Comparison of ENCODE assay signal across 17 cellular contexts in the genomic region with DNA sequence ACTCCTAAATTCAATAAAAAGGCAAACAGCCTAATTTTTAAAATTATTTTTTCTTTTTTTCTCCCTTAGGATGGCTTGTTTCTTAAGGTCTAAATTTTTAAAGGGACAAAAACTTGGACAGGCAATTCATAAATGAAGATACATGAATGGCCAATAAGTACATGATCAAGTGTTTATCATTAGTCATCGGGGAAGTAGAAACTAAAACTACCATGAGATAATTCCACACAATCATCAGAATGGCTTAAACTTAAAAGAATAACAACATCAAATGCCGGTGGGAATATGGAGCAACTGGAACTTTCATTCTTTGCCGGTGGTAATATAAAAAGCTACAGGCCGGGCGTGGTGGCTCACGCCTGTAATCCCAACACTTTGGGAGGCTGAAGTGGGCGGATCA.
"Had no signal": no experiment of that assay in that cellular context is flagged by ENCODE, and none has a peak within 500 bp of the region (broad histone marks: within the 10 kb centered on the region; RNA-seq: fewer than 3 reads in every experiment).

No MANE protein-coding gene starts in this region.

- H3K4me3 Mint-ChIP-seq: naive thymus-derived CD4-positive, alpha-beta T cell; nephron progenitor cell; stimulated activated naive B cell treated with anti-CD40 and anti-IgM and Interleukin-4, amounts not matched to agents 10 μg/mL and 1 μg/mL and 100 μg/mL, for 72 hours had no signal

- H3K4me2 ChIP-seq: hepatocyte had no signal

- H3K4me1 Mint-ChIP-seq: naive thymus-derived CD4-positive, alpha-beta T cell had no signal

- DNase-seq: effector memory CD4-positive, alpha-beta T cell; foreskin fibroblast; head of caudate nucleus; kidney glomerular epithelial cell; mammary epithelial cell; naive thymus-derived CD4-positive, alpha-beta T cell; nephron progenitor cell; psoas muscle; stimulated activated CD4-positive, alpha-beta T cell treated with anti-CD3 and anti-CD28 coated beads, Interleukin-2, amount 100 ng/mL, for 24 hours; stimulated activated CD4-positive, alpha-beta T cell treated with anti-CD3 and anti-CD28 coated beads, Interleukin-4, amount 100 ng/mL, for 4 hours; stimulated activated naive B cell treated with anti-CD40 and anti-IgM and Interleukin-4, amounts not matched to agents 10 μg/mL and 1 μg/mL and 100 μg/mL, for 72 hours; trophoblast cell had no signal

- H3K9me3 ChIP-seq: esophagus muscularis mucosa, psoas muscle had no signal

- H3K4me3 ChIP-seq: esophagus muscularis mucosa, hepatocyte, psoas muscle, skin epidermis had no signal

- H3K27ac Mint-ChIP-seq: naive thymus-derived CD4-positive, alpha-beta T cell; nephron progenitor cell; stimulated activated naive B cell treated with anti-CD40 and anti-IgM and Interleukin-4, amounts not matched to agents 10 μg/mL and 1 μg/mL and 100 μg/mL, for 72 hours had no signal

- ATAC-seq: naive thymus-derived CD4-positive, alpha-beta T cell; psoas muscle; sciatic nerve; stimulated activated naive B cell treated with anti-CD40 and anti-IgM and Interleukin-4, amounts not matched to agents 10 μg/mL and 1 μg/mL and 100 μg/mL, for 72 hours had no signal

- H3K9me3 Mint-ChIP-seq: naive thymus-derived CD4-positive, alpha-beta T cell; stimulated activated naive B cell treated with anti-CD40 and anti-IgM and Interleukin-4, amounts not matched to agents 10 μg/mL and 1 μg/mL and 100 μg/mL, for 72 hours had no signal

- H3K79me2 ChIP-seq: hepatocyte had no signal

- H3K27me3 Mint-ChIP-seq: naive thymus-derived CD4-positive, alpha-beta T cell; stimulated activated naive B cell treated with anti-CD40 and anti-IgM and Interleukin-4, amounts not matched to agents 10 μg/mL and 1 μg/mL and 100 μg/mL, for 72 hours had no signal

- H3K36me3 Mint-ChIP-seq: naive thymus-derived CD4-positive, alpha-beta T cell; stimulated activated naive B cell treated with anti-CD40 and anti-IgM and Interleukin-4, amounts not matched to agents 10 μg/mL and 1 μg/mL and 100 μg/mL, for 72 hours had no signal

- H2AFZ ChIP-seq: hepatocyte had no signal

- H3K27ac ChIP-seq: epithelial cell of prostate, esophagus muscularis mucosa, hepatocyte, psoas muscle, skin epidermis had no signal

- H3K27me3 ChIP-seq: esophagus muscularis mucosa, hepatocyte had no signal
